ENCODE assay signal across 8 cellular contexts in genomic region chr3:185983495-185984141, GRCh38. TPM values are rescaled to one million over a fixed set of nuclear protein-coding genes. Genes with fewer than 3 reads are reported as not detected.
DNase-seq lines count a peak whose midpoint lies in the region; ATAC-seq and TF ChIP-seq lines count a peak whose summit lies in the region.

No MANE protein-coding gene starts in this region.

- H3K9me3 ChIP-seq in Peyer's patch (no peaks in the 10 kb centered on the region), neural cell (ENCODE audit: low read length) (no peaks in the 10 kb centered on the region)

- H3K4me3 ChIP-seq in Peyer's patch, result no peak overlapping the region
- peak overlapping the region; percentile 49 for H3K4me3 ChIP-seq in neural cell (ENCODE audit: low read length)

- DNase-seq in Daoy (ENCODE audit: low read depth), result peak; percentile 77
- DNase-seq in KBM-7, result peak; percentile 71
- peak; percentile 65 to 87 (median 72) for DNase-seq in Peyer's patch
- peak; percentile 32 for DNase-seq in activated T-helper 1 cell treated with Interleukin-2 at 50 U/mL for 16 hours (ENCODE audit: low read depth)
- peak; percentile 55 for DNase-seq in fibroblast of the conjunctiva (ENCODE audit: low read depth)
- peak; percentile 77 for DNase-seq in type B pancreatic cell (ENCODE audit: extremely low spot score, unreplicated experiment)

- H3K9ac ChIP-seq in neural cell (ENCODE audit: low read length), result no peak overlapping the region

- no peaks in the 10 kb centered on the region for H3K36me3 Mint-ChIP-seq in type B pancreatic cell

- no peak overlapping the region for H2AFZ ChIP-seq in neural cell (ENCODE audit: low read depth, low read length)

- peaks cover 31% of the 10 kb centered on the region for H3K27me3 Mint-ChIP-seq in type B pancreatic cell

- H3K36me3 ChIP-seq in Peyer's patch (no peaks in the 10 kb centered on the region), neural cell (ENCODE audit: insufficient read depth, low read length) (no peaks in the 10 kb centered on the region)

- H3K27ac ChIP-seq in Peyer's patch (no peak overlapping the region), neural cell (ENCODE audit: low read length) (no peak overlapping the region)

- TF ChIP-seq RAD21 in neural cell (conservative IDR thresholded peaks at IDR 0.05), result peak; percentile 99

- no peak for TF ChIP-seq POLR2A in Peyer's patch (IDR thresholded peaks at IDR 0.05)

- no peaks in the 10 kb centered on the region for H3F3A ChIP-seq in neural cell (ENCODE audit: insufficient read depth, low read length, poor library complexity, severe bottlenecking)

- TF ChIP-seq CTCF in Peyer's patch (IDR thresholded peaks at IDR 0.05), result peak; percentile 54 to 93 (median 84)
- TF ChIP-seq CTCF in neural cell (IDR thresholded peaks at IDR 0.05; ENCODE audit: poor library complexity, severe bottlenecking), result peak; percentile 96
- peak; percentile 96 for TF ChIP-seq CTCF in type B pancreatic cell (conservative IDR thresholded peaks at IDR 0.05)

- H3K4me2 ChIP-seq in neural cell (ENCODE audit: low read length), result peak overlapping the region; percentile 59

- no peak for TF ChIP-seq EP300 in neural cell (conservative IDR thresholded peaks at IDR 0.05; ENCODE audit: poor library complexity, severe bottlenecking)

- in situ Hi-C loops in KBM-7 (cut with MboI; ENCODE audit: low pct_unique_long_range_greater_than_20kb, low sequenced_read_pairs), result loop anchor here (10.0 to 25.0 kb wide), 2 partner anchors 271 to 554 kb away; partner anchors contain the start of gene CRYGS

- H3K27ac Mint-ChIP-seq in type B pancreatic cell, result no peak overlapping the region

- no peaks in the 10 kb centered on the region for H3K9me2 ChIP-seq in neural cell (ENCODE audit: insufficient read depth, low read length)

- H3K4me1 Mint-ChIP-seq in type B pancreatic cell (ENCODE audit: unreplicated experiment), result peaks cover 5% of the 10 kb centered on the region

- no peak overlapping the region for H3K4me3 Mint-ChIP-seq in type B pancreatic cell

- no peaks in the 10 kb centered on the region for H4K20me1 ChIP-seq in neural cell (ENCODE audit: insufficient read depth)

- no peak for ATAC-seq in HG03565 (IDR thresholded peaks at IDR 0.05; ENCODE audit: unreplicated experiment)

- H3K79me2 ChIP-seq in neural cell (replicated peaks; ENCODE audit: insufficient read depth, low read length), result no peaks in the 10 kb centered on the region

- peaks cover 0 to 7% (median 0%) of the 10 kb centered on the region in 4 donors for H3K4me1 ChIP-seq in Peyer's patch

- no peaks in the 10 kb centered on the region for H3K27me3 ChIP-seq in Peyer's patch
- H3K27me3 ChIP-seq in neural cell (ENCODE audit: insufficient read depth, low read depth, low read length), result no peaks in the 10 kb centered on the region

- H3K9me3 Mint-ChIP-seq in type B pancreatic cell, result no peaks in the 10 kb centered on the region

TF ChIP-seq in neural cell, 6 proteins besides CTCF, POLR2A, EP300 and RAD21:
- TF ChIP-seq TAF1 (IDR thresholded peaks at IDR 0.05; ENCODE audit: low read depth) (no peak), SMC3 (conservative IDR thresholded peaks at IDR 0.05; ENCODE audit: poor library complexity) (peak; percentile 99)

RNA-seq across cellular contexts. Expression of gene TRA2B, which starts 45.8 kb away (rescaled TPM):
- total RNA-seq in Daoy (2014; rRNA removed; shearing (Covaris generic)), result 296 and 408 TPM in 2 replicates
- total RNA-seq in Peyer's patch (100 to 1,000 TPM; 117 to 217 (median 144) TPM), type B pancreatic cell (ENCODE audit: low replicate concordance) (136 and 205 TPM in 2 replicates)
- 637 and 780 TPM in 2 replicates for polyA plus RNA-seq in neural cell
- 407 and 468 TPM in 2 replicates for polyA minus RNA-seq in neural cell
